In the genomic region with DNA sequence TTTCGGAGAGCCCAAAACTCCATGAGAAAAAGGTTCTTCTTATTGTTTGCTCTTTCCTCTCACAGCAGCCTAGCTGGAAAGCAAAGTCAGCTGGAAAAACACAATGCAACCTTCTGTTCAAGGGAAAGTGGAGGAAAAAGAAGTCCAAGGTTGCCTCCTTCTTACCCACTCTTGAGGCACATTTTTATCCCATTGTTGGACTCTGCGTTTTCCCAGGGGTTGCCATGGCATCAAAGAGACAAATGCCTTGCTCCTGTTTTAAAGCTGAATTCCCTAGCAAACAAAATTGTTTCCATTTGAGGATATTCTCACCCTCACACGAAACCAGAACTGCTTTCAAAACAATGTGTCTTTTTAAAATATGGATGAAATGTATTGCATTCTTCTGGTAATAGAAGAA, we compare ENCODE assay signal across 1 cellular context.
TF ChIP-seq lines count a peak whose summit lies in the region.

No MANE protein-coding gene starts in this region.

TF ChIP-seq in K562, 482 proteins besides CTCF, POLR2A, EP300 and RAD21:
- TF ChIP-seq CEBPG (CRISPR knock-in tag; IDR thresholded peaks at IDR 0.05) (no peak), CEBPG (tag; conservative IDR thresholded peaks at IDR 0.05 in 1 of 2, IDR thresholded peaks at IDR 0.05 in 1 of 2) (no peak), SMAD2 (IDR thresholded peaks at IDR 0.05; ENCODE audit: low read depth, low read length) (no peak), CCAR2 (IDR thresholded peaks at IDR 0.05; ENCODE audit: low read depth, low read length) (no peak), PKNOX1 (IDR thresholded peaks at IDR 0.05) (no peak), XRCC5 (IDR thresholded peaks at IDR 0.05; ENCODE audit: low read depth, low read length) (no peak), SFPQ (IDR thresholded peaks at IDR 0.05; ENCODE audit: low read depth, low read length) (no peak), DMBX1 (CRISPR knock-in tag; IDR thresholded peaks at IDR 0.05; ENCODE audit: borderline replicate concordance) (peak; percentile 13; the same call in 1 of the 2 replicates), TOE1 (IDR thresholded peaks at IDR 0.05; ENCODE audit: borderline replicate concordance) (no peak), TOE1 (CRISPR knock-in tag; IDR thresholded peaks at IDR 0.05; ENCODE audit: borderline replicate concordance, low read depth) (no peak), GTF2A2 (tag; IDR thresholded peaks at IDR 0.05) (no peak), ZNF592 (IDR thresholded peaks at IDR 0.05) (peak; percentile 8; the same call in 1 of the 2 replicates), CREBBP (IDR thresholded peaks at IDR 0.05; ENCODE audit: low read depth, low read length) (no peak), ATF7 (IDR thresholded peaks at IDR 0.05) (no peak), ZNF124 (CRISPR knock-in tag; IDR thresholded peaks at IDR 0.05) (no peak), RFX1 (IDR thresholded peaks at IDR 0.05) (peak; percentile 77), ZNF780A (CRISPR knock-in tag; IDR thresholded peaks at IDR 0.05) (no peak)
